Comparison of ENCODE assay signal across 21 cellular contexts in the genomic region with DNA sequence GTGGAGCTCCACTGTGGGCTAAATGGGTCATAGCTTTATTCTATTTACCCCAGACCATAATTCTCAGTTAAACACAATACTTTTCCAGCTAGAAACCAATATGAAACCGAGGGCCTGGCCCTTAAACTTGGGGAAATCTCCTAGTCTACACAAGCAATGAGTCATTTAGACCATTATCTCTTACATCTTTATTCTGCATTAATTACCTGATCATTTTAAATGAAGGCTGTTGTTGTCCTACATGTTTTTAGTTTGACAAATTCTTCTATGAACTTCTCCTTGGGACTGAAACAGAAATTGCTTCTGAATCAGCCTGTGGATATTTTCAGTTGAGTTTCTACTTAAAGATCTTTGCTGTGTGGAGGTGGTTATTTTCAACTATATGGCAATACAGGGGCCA. TPM values are rescaled to one million over a fixed set of nuclear protein-coding genes. Genes with fewer than 3 reads are reported as not detected.
DNase-seq lines count a peak whose midpoint lies in the region; FAIRE-seq and TF ChIP-seq lines count a peak whose summit lies in the region.
"Had no signal": no experiment of that assay in that cellular context is flagged by ENCODE, and none has a peak within 500 bp of the region (broad histone marks: within the 10 kb centered on the region; RNA-seq: fewer than 3 reads in every experiment).

No MANE protein-coding gene starts in this region.

- peaks cover 50% of the 10 kb centered on the region for H3K36me3 Mint-ChIP-seq in HFFc6 (ENCODE audit: low read depth)
- H3K36me3 Mint-ChIP-seq in astrocyte (ENCODE audit: low read depth, unreplicated experiment), result peaks cover 26% of the 10 kb centered on the region
- no peaks in the 10 kb centered on the region for H3K36me3 Mint-ChIP-seq in activated naive CD4-positive, alpha-beta T cell treated with anti-CD3 and anti-CD28 coated beads, Interleukin-2, amount 10 ng/mL, durations not matched to agents 7 days and 5 days
- H3K36me3 Mint-ChIP-seq: activated naive CD4-positive, alpha-beta T cell treated with anti-CD3 and anti-CD28 coated beads, Interleukin-2, amount 50 U/mL, for 72 hours had no signal

- CTCF ChIA-PET in activated naive CD4-positive, alpha-beta T cell treated with anti-CD3 and anti-CD28 coated beads, Interleukin-2, amount 10 ng/mL, durations not matched to agents 7 days and 5 days (lab: Charles Lee), result no interaction called here

- H3K4me1 Mint-ChIP-seq in HFFc6 (ENCODE audit: low read depth), result peaks cover 63% of the 10 kb centered on the region
- peaks cover 33% of the 10 kb centered on the region for H3K4me1 Mint-ChIP-seq in astrocyte (ENCODE audit: low read depth, unreplicated experiment)
- peaks cover 3% of the 10 kb centered on the region for H3K4me1 Mint-ChIP-seq in activated naive CD4-positive, alpha-beta T cell treated with anti-CD3 and anti-CD28 coated beads, Interleukin-2, amount 10 ng/mL, durations not matched to agents 7 days and 5 days

- no peak overlapping the region for H2BK5ac ChIP-seq in mesenchymal stem cell (ENCODE audit: low read depth, low read length, poor library complexity, severe bottlenecking)

- H3K23ac ChIP-seq in mesenchymal stem cell (ENCODE audit: low read length in 2 of 2), result no peak overlapping the region

- no peak overlapping the region for H3K18ac ChIP-seq in mesenchymal stem cell (ENCODE audit: low read depth in 1 of 2, low read length in 2 of 2)

- no peak overlapping the region for H3K14ac ChIP-seq in mesenchymal stem cell (ENCODE audit: low read length in 2 of 2)

- TF ChIP-seq CTCF in HFFc6 (IDR thresholded peaks at IDR 0.05) (no peak), astrocyte (IDR thresholded peaks at IDR 0.05; ENCODE audit: insufficient read depth, low read depth, low read length) (no peak), tibial artery (IDR thresholded peaks at IDR 0.05) (no peak)

- H3K27me3 Mint-ChIP-seq in HFFc6 (ENCODE audit: insufficient read depth) (no peaks in the 10 kb centered on the region; the same call in none of the 2 replicates), astrocyte (ENCODE audit: low read depth, unreplicated experiment) (no peaks in the 10 kb centered on the region)
- H3K27me3 Mint-ChIP-seq in activated naive CD4-positive, alpha-beta T cell treated with anti-CD3 and anti-CD28 coated beads, Interleukin-2, amount 10 ng/mL, durations not matched to agents 7 days and 5 days, result no peaks in the 10 kb centered on the region

- H2AFZ ChIP-seq in astrocyte (ENCODE audit: low read depth, low read length), result no peak overlapping the region
- no peak overlapping the region for H2AFZ ChIP-seq in mesenchymal stem cell (ENCODE audit: low read depth, low read length)

- no peak overlapping the region for H2BK120ac ChIP-seq in mesenchymal stem cell (ENCODE audit: low read depth, low read length)

- intact Hi-C loops in tibial artery (cut with DNase I; ENCODE audit: low total_unique reads), result no loop called here

- FAIRE-seq in astrocyte (lab: Jason Lieb, UNC), result no peak

- H2BK15ac ChIP-seq in mesenchymal stem cell (ENCODE audit: low read depth, poor library complexity, severe bottlenecking), result no peak overlapping the region

- peaks cover 96% of the 10 kb centered on the region for H3K79me2 ChIP-seq in astrocyte (ENCODE audit: insufficient read depth, low read length)

- H3K4me2 ChIP-seq in astrocyte (ENCODE audit: low read length), result no peak overlapping the region
- no peak overlapping the region for H3K4me2 ChIP-seq in mesenchymal stem cell (ENCODE audit: low read length, poor library complexity, severe bottlenecking)

- no peak overlapping the region for H4K8ac ChIP-seq in mesenchymal stem cell (ENCODE audit: low read length)

- DNase-seq in HFFc6, result no peak
- no peak for DNase-seq in astrocyte (ENCODE audit: low read depth)
- no peak for DNase-seq in mesenchymal stem cell
- DNase-seq in tibial artery, result no peak
- DNase-seq in cortex of kidney (lab: John Stamatoyannopoulos, UW), result no peak
- no peak for DNase-seq in T-helper 9 cell
- no peak for DNase-seq in activated naive CD4-positive, alpha-beta T cell treated with anti-CD3 and anti-CD28 coated beads, Interleukin-2, amount 10 ng/mL, durations not matched to agents 7 days and 5 days
- no peak for DNase-seq in nucleus accumbens (lab: John Stamatoyannopoulos, UW)
- DNase-seq: activated CD8-positive, alpha-beta T cell treated with anti-CD3 and anti-CD28 coated beads for 36 hours; activated T-cell treated with anti-CD3 and anti-CD28 coated beads, Interleukin-2, amount 50 U/mL, for 72 hours; AML-193; body of pancreas; COR-L47; left cardiac atrium; midbrain; NCI-H1105; NCI-H69; SIG-M5 had no signal

- H3K4me3 ChIP-seq in astrocyte (ENCODE audit: insufficient read depth, low read depth, low read length) (no peak overlapping the region), mesenchymal stem cell (ENCODE audit: insufficient read depth in 1 of 2, low read depth in 1 of 2, low read length in 2 of 2) (peak overlapping the region in 1 of 2 experiments; percentile 64), tibial artery (no peak overlapping the region)
- H3K4me3 ChIP-seq: body of pancreas, dorsolateral prefrontal cortex, gastroesophageal sphincter had no signal

- H3K9me3 ChIP-seq in astrocyte (ENCODE audit: insufficient read depth, low read depth, low read length) (no peaks in the 10 kb centered on the region), mesenchymal stem cell (ENCODE audit: control insufficient read depth, low read length) (no peaks in the 10 kb centered on the region), tibial artery (no peaks in the 10 kb centered on the region)
- H3K9me3 ChIP-seq: body of pancreas, gastroesophageal sphincter had no signal

- 100% methylated on average over 1 of the region's 1 CpG for WGBS in mesenchymal stem cell

- peaks cover 18% of the 10 kb centered on the region for H3K4me1 ChIP-seq in astrocyte (ENCODE audit: insufficient read depth, low read length)
- peaks cover 15% of the 10 kb centered on the region for H3K4me1 ChIP-seq in mesenchymal stem cell (ENCODE audit: control insufficient read depth, insufficient read depth, low read depth, low read length)
- H3K4me1 ChIP-seq in tibial artery, result peaks cover 0 to 68% (median 42%) of the 10 kb centered on the region in 4 donors

- H3K4me3 Mint-ChIP-seq in HFFc6, result peak overlapping the region; percentile 47; the same call in 1 of the 2 replicates
- no peak overlapping the region for H3K4me3 Mint-ChIP-seq in astrocyte (ENCODE audit: unreplicated experiment)
- no peak overlapping the region for H3K4me3 Mint-ChIP-seq in activated naive CD4-positive, alpha-beta T cell treated with anti-CD3 and anti-CD28 coated beads, Interleukin-2, amount 10 ng/mL, durations not matched to agents 7 days and 5 days
- H3K4me3 Mint-ChIP-seq: activated CD8-positive, alpha-beta T cell treated with anti-CD3 and anti-CD28 coated beads for 36 hours; activated T-cell treated with anti-CD3 and anti-CD28 coated beads, Interleukin-2, amount 50 U/mL, for 72 hours had no signal

- peaks cover 50% of the 10 kb centered on the region for H4K20me1 ChIP-seq in astrocyte (ENCODE audit: insufficient read depth, low read length)

- H2BK12ac ChIP-seq in mesenchymal stem cell (ENCODE audit: low read length in 2 of 2), result no peak overlapping the region

- no peak overlapping the region for H2AK5ac ChIP-seq in mesenchymal stem cell (ENCODE audit: low read length, severe bottlenecking)

- H3K27ac Mint-ChIP-seq in HFFc6 (peak overlapping the region; percentile 70), astrocyte (ENCODE audit: unreplicated experiment) (no peak overlapping the region)
- H3K27ac Mint-ChIP-seq in activated naive CD4-positive, alpha-beta T cell treated with anti-CD3 and anti-CD28 coated beads, Interleukin-2, amount 10 ng/mL, durations not matched to agents 7 days and 5 days, result no peak overlapping the region
- H3K27ac Mint-ChIP-seq: activated CD8-positive, alpha-beta T cell treated with anti-CD3 and anti-CD28 coated beads for 36 hours; activated T-cell treated with anti-CD3 and anti-CD28 coated beads, Interleukin-2, amount 50 U/mL, for 72 hours had no signal

- H3K27ac ChIP-seq in astrocyte (ENCODE audit: low read depth, low read length) (peak overlapping the region; percentile 8), mesenchymal stem cell (ENCODE audit: low read length, poor library complexity, severe bottlenecking) (no peak overlapping the region), tibial artery (peak overlapping the region; percentile 56 to 60)
- H3K27ac ChIP-seq: body of pancreas had no signal

- H4K91ac ChIP-seq in mesenchymal stem cell (ENCODE audit: low read length), result no peak overlapping the region

- peaks cover 36% of the 10 kb centered on the region for H3K36me3 ChIP-seq in astrocyte (ENCODE audit: insufficient read depth, low read length)
- peaks cover 31 to 51% of the 10 kb centered on the region in 2 experiments for H3K36me3 ChIP-seq in mesenchymal stem cell (ENCODE audit: control insufficient read depth in 1 of 2, insufficient read depth in 2 of 2, low read depth in 1 of 2, low read length in 2 of 2)
- no peaks in the 10 kb centered on the region for H3K36me3 ChIP-seq in tibial artery
- H3K36me3 ChIP-seq: gastroesophageal sphincter had no signal

- H3K9me3 Mint-ChIP-seq in HFFc6 (no peaks in the 10 kb centered on the region), astrocyte (ENCODE audit: unreplicated experiment) (no peaks in the 10 kb centered on the region)
- no peaks in the 10 kb centered on the region for H3K9me3 Mint-ChIP-seq in activated naive CD4-positive, alpha-beta T cell treated with anti-CD3 and anti-CD28 coated beads, Interleukin-2, amount 10 ng/mL, durations not matched to agents 7 days and 5 days
- H3K9me3 Mint-ChIP-seq: activated CD8-positive, alpha-beta T cell treated with anti-CD3 and anti-CD28 coated beads for 36 hours; activated naive CD4-positive, alpha-beta T cell treated with anti-CD3 and anti-CD28 coated beads, Interleukin-2, amount 50 U/mL, for 72 hours; activated T-cell treated with anti-CD3 and anti-CD28 coated beads, Interleukin-2, amount 50 U/mL, for 72 hours had no signal

- peaks cover 2% of the 10 kb centered on the region for H3K79me1 ChIP-seq in mesenchymal stem cell (replicated peaks; ENCODE audit: low read length, poor library complexity, severe bottlenecking)

- H3K27me3 ChIP-seq in astrocyte (ENCODE audit: insufficient read depth, low read length) (no peaks in the 10 kb centered on the region), mesenchymal stem cell (ENCODE audit: control insufficient read depth in 1 of 2, insufficient read depth in 1 of 2, low read length in 2 of 2) (no peaks in the 10 kb centered on the region), tibial artery (no peaks in the 10 kb centered on the region)
- H3K27me3 ChIP-seq: body of pancreas, dorsolateral prefrontal cortex, gastroesophageal sphincter had no signal

- no peak overlapping the region for H3K4ac ChIP-seq in mesenchymal stem cell (ENCODE audit: low read depth in 1 of 2, low read length in 2 of 2)

- no peak overlapping the region for H3K9ac ChIP-seq in astrocyte (ENCODE audit: low read length)
- H3K9ac ChIP-seq in mesenchymal stem cell (ENCODE audit: low read length), result peak overlapping the region; percentile 72

RNA-seq across cellular contexts. Expression of a gene that starts 37.9 kb away (rescaled TPM):
- total RNA-seq in HFFc6 (2021; fragmentation: NEBNext Ultra II Directional; extraction: Animal tissue kit (Norgen Biotek cat#: 25700)), result 100 to 1,000 TPM; 256 to 360 (median 323) TPM
- total RNA-seq in astrocyte, result 307 and 315 TPM in 2 replicates
- polyA plus RNA-seq in mesenchymal stem cell (2013, experiment 1 of 2), result 100 TPM
- 99.7 TPM for polyA plus RNA-seq in mesenchymal stem cell (2013, experiment 2 of 2)
